In genomic region chr7:16636533-16637173, GRCh38 we compare ENCODE assay signal across 1 cellular context.
TF ChIP-seq lines count a peak whose summit lies in the region.

No MANE protein-coding gene starts in this region.

TF ChIP-seq in SK-N-SH treated with all-trans-retinoic acid at 6 μM for 48 hours, 23 proteins besides CTCF, POLR2A, EP300 and RAD21 (continued from another document):
- no peak for TF ChIP-seq TSHZ2 (CRISPR knock-in tag; IDR thresholded peaks at IDR 0.05)
